9 cellular contexts compared by ENCODE assay signal in genomic region chr19:48907671-48908070, GRCh38. TPM values are rescaled to one million over a fixed set of nuclear protein-coding genes. Genes with fewer than 3 reads are reported as not detected.
A peak's percentile ranks its signal among the peaks of the same experiment; 100 is the strongest.
DNase-seq lines count a peak whose midpoint lies in the region; ATAC-seq, FAIRE-seq and TF ChIP-seq lines count a peak whose summit lies in the region.
"Had no signal": no experiment of that assay in that cellular context is flagged by ENCODE, and none has a peak within 500 bp of the region (broad histone marks: within the 10 kb centered on the region; RNA-seq: fewer than 3 reads in every experiment).

No MANE protein-coding gene starts in this region.

- no peak for ATAC-seq in K562

- no peak overlapping the region for H3K27ac ChIP-seq in K562 (ENCODE audit: extremely low read depth, low read depth, low read length)
- peak overlapping the region; percentile 39 for H3K27ac ChIP-seq in muscle layer of duodenum (ENCODE audit: low read length)
- H3K27ac ChIP-seq: body of pancreas, ovary had no signal

- POLR2A ChIA-PET in K562 (lab: Yijun Ruan, JAX) = no interaction called here

- H3K9ac ChIP-seq in K562 (ENCODE audit: insufficient read depth in 1 of 2, low read depth in 2 of 2, low read length in 2 of 2) = no peak overlapping the region

- H3K79me2 ChIP-seq in K562 (ENCODE audit: control insufficient read depth, insufficient read depth, low read length) = peaks cover 21% of the 10 kb centered on the region

- intact Hi-C loops in K562 (cut with micrococcal nuclease) = no loop called here

- H3K4me2 ChIP-seq in K562 (ENCODE audit: insufficient read depth, low read length) = no peak overlapping the region

- DNase-seq in K562 (ENCODE audit: extremely low read depth in 1 of 4, low spot score in 3 of 4) (peak in 1 of 4 experiments; percentile 4), NCI-H1436 treated with DMSO at 0.1 percent for 48 hours (lab: John Stamatoyannopoulos, UW) (no peak), HAP-1 (ENCODE audit: low spot score in 2 of 2) (no peak)
- DNase-seq: activated CD4-positive, alpha-beta T cell treated with anti-CD3 and anti-CD28 coated beads, Interleukin-2, amount 10 ng/mL, durations not matched to agents 7 days and 5 days; BE2C; body of pancreas; NCI-H345; ovary had no signal

- 92% methylated on average over 14 of the region's 14 CpGs for WGBS in K562 (ENCODE audit: insufficient coverage, low coverage, missing lambda C conversion rate)

- no peak for TF ChIP-seq EP300 in K562 (IDR thresholded peaks at IDR 0.05; ENCODE audit: low read length)

- H3K9me1 ChIP-seq in K562 (ENCODE audit: control insufficient read depth, insufficient read depth, low read length) = no peaks in the 10 kb centered on the region

- CTCF ChIA-PET in K562 (lab: Yijun Ruan, JAX; ENCODE audit: low intra/inter-chr PET ratio) = no interaction called here

- peaks cover 6% of the 10 kb centered on the region for H4K20me1 ChIP-seq in K562 (replicated peaks; ENCODE audit: control insufficient read depth, insufficient read depth, low read length)

- BruUV-seq in K562 (replicated peaks; lab: Mats Ljungman, UMichigan) = no TSS peak

- no peak for TF ChIP-seq POLR2A in K562 (conservative IDR thresholded peaks at IDR 0.05)

- no peak for TF ChIP-seq CTCF in K562 (IDR thresholded peaks at IDR 0.05 in 2 of 3, conservative IDR thresholded peaks at IDR 0.05 in 1 of 3; ENCODE audit: insufficient read depth in 2 of 3, low read depth in 1 of 3, low read length in 3 of 3)

- in situ Hi-C loops in K562 (cut with MboI) = no loop called here
- in situ Hi-C loops in HAP-1 (cut with MboI; ENCODE audit: low sequenced_read_pairs) = no loop called here

- H3K4me3 ChIP-seq in K562 (no peak overlapping the region), muscle layer of duodenum (ENCODE audit: low read depth in 1 of 2, low read length in 2 of 2) (no peak overlapping the region), HAP-1 (no peak overlapping the region)
- H3K4me3 ChIP-seq: body of pancreas, ovary had no signal

- no peaks in the 10 kb centered on the region for H3K27me3 ChIP-seq in K562 (ENCODE audit: control insufficient read depth in 2 of 2, insufficient read depth in 2 of 2, low read length in 2 of 2)
- no peaks in the 10 kb centered on the region for H3K27me3 ChIP-seq in muscle layer of duodenum (ENCODE audit: low read depth, low read length)
- no peaks in the 10 kb centered on the region for H3K27me3 ChIP-seq in HAP-1 (ENCODE audit: low read depth)
- H3K27me3 ChIP-seq: BE2C, body of pancreas, ovary had no signal

- H3K4me1 ChIP-seq in K562 (replicated peaks in 1 of 2; ENCODE audit: control insufficient read depth in 2 of 2, insufficient read depth in 2 of 2, low read length in 2 of 2) (peaks cover 0 to 15% of the 10 kb centered on the region in 2 experiments; a peak in 2 of 5 replicates), muscle layer of duodenum (ENCODE audit: control insufficient read depth in 1 of 2, insufficient read depth in 2 of 2, low read length in 2 of 2) (peaks cover 0 to under 1% of the 10 kb centered on the region in 2 donors), HAP-1 (no peaks in the 10 kb centered on the region)
- H3K4me1 ChIP-seq: BE2C, body of pancreas had no signal

- H3K36me3 ChIP-seq in K562 (ENCODE audit: control insufficient read depth, insufficient read depth, low read length) (peaks cover 78% of the 10 kb centered on the region), muscle layer of duodenum (ENCODE audit: control insufficient read depth in 1 of 2, insufficient read depth in 2 of 2, low read length in 2 of 2) (peaks cover 34 to 75% of the 10 kb centered on the region in 2 donors), HAP-1 (replicated peaks) (peaks cover 20% of the 10 kb centered on the region)
- H3K36me3 ChIP-seq: ovary had no signal

- FAIRE-seq in K562 (lab: Jason Lieb, UNC) = no peak

- no peak overlapping the region for H2AFZ ChIP-seq in K562 (ENCODE audit: low read depth, low read length)

- H3K9me3 ChIP-seq in K562 (replicated peaks; ENCODE audit: control insufficient read depth, insufficient read depth, low read depth, low read length) (no peaks in the 10 kb centered on the region), muscle layer of duodenum (ENCODE audit: control insufficient read depth in 1 of 2, low read length in 2 of 2) (no peaks in the 10 kb centered on the region), HAP-1 (no peaks in the 10 kb centered on the region)
- H3K9me3 ChIP-seq: BE2C, body of pancreas, ovary had no signal

- no peak for TF ChIP-seq RAD21 in K562 (CRISPR knock-in tag; conservative IDR thresholded peaks at IDR 0.05 in 1 of 2, IDR thresholded peaks at IDR 0.05 in 1 of 2)

RNA-seq across cellular contexts. Expression of gene NUCB1, which starts 7.6 kb away (rescaled TPM):
- total RNA-seq in K562 (2011; cell fraction: chromatin; rRNA removed; ENCODE audit: low replicate concordance) = 137 and 349 TPM in 2 replicates
- total RNA-seq in K562 (2011; cell fraction: nucleolus; rRNA removed) = 313 and 352 TPM in 2 replicates
- total RNA-seq in K562 (2011; cell fraction: nucleoplasm; rRNA removed) = 274 and 285 TPM in 2 replicates
- 102 and 111 TPM in 2 replicates for total RNA-seq in K562 (2014; rRNA removed)
- 25.5 and 42.5 TPM in 2 replicates for total RNA-seq in K562 (2014; rRNA removed; fragmentation: Illumina TruSeq; extraction: Trizol)
- total RNA-seq in K562 (2015; rRNA removed; fragmentation: Illumina TruSeq; extraction: Trizol) = 71.7 and 82.4 TPM in 2 replicates
- total RNA-seq in K562 (2021) = 138 and 153 TPM in 2 replicates
- 59.3 and 117 TPM in 2 replicates for polyA plus RNA-seq in K562 (2011; rRNA removed)
- 120 and 173 TPM in 2 replicates for polyA plus RNA-seq in K562 (2011; cell fraction: cytosol; rRNA removed)
- polyA plus RNA-seq in K562 (2011; cell fraction: nucleus; rRNA removed) = 155 and 191 TPM in 2 replicates
- polyA plus RNA-seq in K562 (2012) = 146 and 236 TPM in 2 replicates
- 87.6 and 141 TPM in 2 replicates for polyA plus RNA-seq in K562 (2014; fragmentation: Illumina TruSeq; extraction: Trizol)
- 1 to 10 TPM; 3.1 to 5.3 TPM for polyA plus RNA-seq in K562 (2014; fragmentation: Nextera tagmentation; extraction: Ambion mirVana)
- 133 and 139 TPM in 2 replicates for polyA plus RNA-seq in K562 (2014; rRNA removed)
- polyA minus RNA-seq in K562 (2011; rRNA and poly(A)+ RNA removed) = 33.7 and 41.4 TPM in 2 replicates
- polyA minus RNA-seq in K562 (2011; cell fraction: cytosol; rRNA and poly(A)+ RNA removed) = 54.1 and 89.7 TPM in 2 replicates
- polyA minus RNA-seq in K562 (2011; cell fraction: nucleus; rRNA and poly(A)+ RNA removed) = 35.5 and 49.4 TPM in 2 replicates

RNA-seq across cellular contexts. Expression of gene TULP2, which starts 9.1 kb away (rescaled TPM):
- total RNA-seq in K562 (2011; cell fraction: chromatin; rRNA removed; ENCODE audit: low replicate concordance) = 0.46 and 1.5 TPM in 2 replicates
- 1.2 and 1.7 TPM in 2 replicates for total RNA-seq in K562 (2011; cell fraction: nucleolus; rRNA removed)
- total RNA-seq in K562 (2011; cell fraction: nucleoplasm; rRNA removed) = 0.53 and 2.4 TPM in 2 replicates
- total RNA-seq in K562 (2014; rRNA removed) (0.05 TPM in 1 of 2 replicates, not detected in the other), K562 (2014; rRNA removed; fragmentation: Illumina TruSeq; extraction: Trizol) (0.07 TPM in 1 of 2 replicates, not detected in the other), K562 (2015; rRNA removed; fragmentation: Illumina TruSeq; extraction: Trizol) (0.11 TPM in 2 replicates), K562 (2021) (0.89 and 1.5 TPM in 2 replicates)
- polyA plus RNA-seq in K562 (2011; rRNA removed) (0.25 and 1.4 TPM in 2 replicates), K562 (2014; fragmentation: Illumina TruSeq; extraction: Trizol) (0.15 and 0.19 TPM in 2 replicates), K562 (2014; fragmentation: Nextera tagmentation; extraction: Ambion mirVana) (under 1 TPM in 1 of 2 experiments, not detected in 1; 0.18 TPM), K562 (2014; rRNA removed) (0.38 and 1.1 TPM in 2 replicates)
- 0.49 and 1.2 TPM in 2 replicates for polyA plus RNA-seq in K562 (2011; cell fraction: cytosol; rRNA removed)
- polyA plus RNA-seq in K562 (2011; cell fraction: nucleus; rRNA removed) = 0.37 and 2.6 TPM in 2 replicates
- polyA plus RNA-seq in K562 (2012) = 0.53 and 0.68 TPM in 2 replicates
- 0.53 and 0.90 TPM in 2 replicates for polyA minus RNA-seq in K562 (2011; rRNA and poly(A)+ RNA removed)
- polyA minus RNA-seq in K562 (2011; cell fraction: cytosol; rRNA and poly(A)+ RNA removed) = 2.3 TPM in 1 of 2 replicates, not detected in the other
- 0.78 TPM in 1 of 2 replicates, not detected in the other for polyA minus RNA-seq in K562 (2011; cell fraction: nucleus; rRNA and poly(A)+ RNA removed)
- total RNA-seq: activated CD4-positive, alpha-beta T cell treated with anti-CD3 and anti-CD28 coated beads, Interleukin-2, amount 10 ng/mL, durations not matched to agents 7 days and 5 days; body of pancreas had no signal

RNA-seq across cellular contexts. Expression of gene DHDH, which starts 25.8 kb away (rescaled TPM):
- 1.4 and 2.3 TPM in 2 replicates for total RNA-seq in K562 (2011; cell fraction: chromatin; rRNA removed; ENCODE audit: low replicate concordance)
- total RNA-seq in K562 (2011; cell fraction: nucleolus; rRNA removed) = 1.7 and 2.7 TPM in 2 replicates
- 0.99 and 1.0 TPM in 2 replicates for total RNA-seq in K562 (2011; cell fraction: nucleoplasm; rRNA removed)
- 1.1 and 1.5 TPM in 2 replicates for total RNA-seq in K562 (2014; rRNA removed)
- 0.44 and 0.51 TPM in 2 replicates for total RNA-seq in K562 (2014; rRNA removed; fragmentation: Illumina TruSeq; extraction: Trizol)
- total RNA-seq in K562 (2015; rRNA removed; fragmentation: Illumina TruSeq; extraction: Trizol) = 0.76 and 1.2 TPM in 2 replicates
- 1.6 and 2.1 TPM in 2 replicates for total RNA-seq in K562 (2021)
- 1.9 and 4.2 TPM in 2 replicates for polyA plus RNA-seq in K562 (2011; rRNA removed)
- polyA plus RNA-seq in K562 (2011; cell fraction: cytosol; rRNA removed) = 4.5 and 4.6 TPM in 2 replicates
- 3.6 and 5.2 TPM in 2 replicates for polyA plus RNA-seq in K562 (2011; cell fraction: nucleus; rRNA removed)
- polyA plus RNA-seq in K562 (2012) = 2.2 and 4.5 TPM in 2 replicates
- polyA plus RNA-seq in K562 (2014; fragmentation: Illumina TruSeq; extraction: Trizol) = 0.37 and 1.2 TPM in 2 replicates
- polyA plus RNA-seq in K562 (2014; fragmentation: Nextera tagmentation; extraction: Ambion mirVana) = under 1 TPM; 0.41 to 0.87 TPM
- 1.3 and 1.6 TPM in 2 replicates for polyA plus RNA-seq in K562 (2014; rRNA removed)
- 0.25 and 0.45 TPM in 2 replicates for polyA minus RNA-seq in K562 (2011; rRNA and poly(A)+ RNA removed)
- polyA minus RNA-seq in K562 (2011; cell fraction: cytosol; rRNA and poly(A)+ RNA removed) = 2.7 TPM in 1 of 2 replicates, not detected in the other
- 0.81 and 1.6 TPM in 2 replicates for polyA minus RNA-seq in K562 (2011; cell fraction: nucleus; rRNA and poly(A)+ RNA removed)
- total RNA-seq: body of pancreas had no signal

RNA-seq across cellular contexts. Expression of gene PPP1R15A, which starts 35.5 kb away (rescaled TPM):
- 91.7 and 166 TPM in 2 replicates for total RNA-seq in K562 (2011; cell fraction: chromatin; rRNA removed; ENCODE audit: low replicate concordance)
- total RNA-seq in K562 (2011; cell fraction: nucleolus; rRNA removed) = 117 and 129 TPM in 2 replicates
- total RNA-seq in K562 (2011; cell fraction: nucleoplasm; rRNA removed) = 102 and 128 TPM in 2 replicates
- total RNA-seq in K562 (2014; rRNA removed) = 59.1 and 87.0 TPM in 2 replicates
- 37.8 and 44.0 TPM in 2 replicates for total RNA-seq in K562 (2014; rRNA removed; fragmentation: Illumina TruSeq; extraction: Trizol)
- total RNA-seq in K562 (2015; rRNA removed; fragmentation: Illumina TruSeq; extraction: Trizol) = 34.8 and 35.5 TPM in 2 replicates
- 64.8 and 67.4 TPM in 2 replicates for total RNA-seq in K562 (2021)
- 38.1 and 60.9 TPM in 2 replicates for polyA plus RNA-seq in K562 (2011; rRNA removed)
- polyA plus RNA-seq in K562 (2011; cell fraction: cytosol; rRNA removed) = 32.7 and 34.1 TPM in 2 replicates
- polyA plus RNA-seq in K562 (2011; cell fraction: nucleus; rRNA removed) = 82.3 and 88.1 TPM in 2 replicates
- 62.3 and 136 TPM in 2 replicates for polyA plus RNA-seq in K562 (2012)
- 67.6 and 73.7 TPM in 2 replicates for polyA plus RNA-seq in K562 (2014; fragmentation: Illumina TruSeq; extraction: Trizol)
- 1 to 10 TPM in 1 of 2 experiments, under 1 TPM in 1; 0.42 to 1.3 TPM for polyA plus RNA-seq in K562 (2014; fragmentation: Nextera tagmentation; extraction: Ambion mirVana)
- polyA plus RNA-seq in K562 (2014; rRNA removed) = 55.7 and 77.6 TPM in 2 replicates
- 26.6 and 38.8 TPM in 2 replicates for polyA minus RNA-seq in K562 (2011; rRNA and poly(A)+ RNA removed)
- polyA minus RNA-seq in K562 (2011; cell fraction: cytosol; rRNA and poly(A)+ RNA removed) = 24.1 and 29.0 TPM in 2 replicates
- 33.5 and 61.9 TPM in 2 replicates for polyA minus RNA-seq in K562 (2011; cell fraction: nucleus; rRNA and poly(A)+ RNA removed)

RNA-seq across cellular contexts. Expression of gene PLEKHA4, which starts 39.3 kb away (rescaled TPM):
- total RNA-seq in K562 (2011; cell fraction: chromatin; rRNA removed; ENCODE audit: low replicate concordance) = 22.1 and 56.7 TPM in 2 replicates
- total RNA-seq in K562 (2011; cell fraction: nucleolus; rRNA removed) = 27.5 and 39.4 TPM in 2 replicates
- 22.7 and 27.9 TPM in 2 replicates for total RNA-seq in K562 (2011; cell fraction: nucleoplasm; rRNA removed)
- total RNA-seq in K562 (2014; rRNA removed) = 17.0 and 20.1 TPM in 2 replicates
- 3.3 and 4.4 TPM in 2 replicates for total RNA-seq in K562 (2014; rRNA removed; fragmentation: Illumina TruSeq; extraction: Trizol)
- total RNA-seq in K562 (2015; rRNA removed; fragmentation: Illumina TruSeq; extraction: Trizol) = 5.2 and 5.6 TPM in 2 replicates
- 27.2 and 30.8 TPM in 2 replicates for total RNA-seq in K562 (2021)
- polyA plus RNA-seq in K562 (2011; rRNA removed) = 13.4 and 25.1 TPM in 2 replicates
- polyA plus RNA-seq in K562 (2011; cell fraction: cytosol; rRNA removed) = 20.5 and 26.0 TPM in 2 replicates
- 33.6 and 37.4 TPM in 2 replicates for polyA plus RNA-seq in K562 (2011; cell fraction: nucleus; rRNA removed)
- polyA plus RNA-seq in K562 (2012) = 17.0 and 29.2 TPM in 2 replicates
- 11.4 and 18.4 TPM in 2 replicates for polyA plus RNA-seq in K562 (2014; fragmentation: Illumina TruSeq; extraction: Trizol)
- polyA plus RNA-seq in K562 (2014; fragmentation: Nextera tagmentation; extraction: Ambion mirVana) = under 1 TPM; 0.07 to 0.31 TPM
- 22.0 and 23.5 TPM in 2 replicates for polyA plus RNA-seq in K562 (2014; rRNA removed)
- 2.8 and 3.5 TPM in 2 replicates for polyA minus RNA-seq in K562 (2011; rRNA and poly(A)+ RNA removed)
- polyA minus RNA-seq in K562 (2011; cell fraction: cytosol; rRNA and poly(A)+ RNA removed) = 10.6 and 15.0 TPM in 2 replicates
- polyA minus RNA-seq in K562 (2011; cell fraction: nucleus; rRNA and poly(A)+ RNA removed) = 8.1 and 13.7 TPM in 2 replicates
